Comparison of ENCODE assay signal across 2 cellular contexts in the genomic region with DNA sequence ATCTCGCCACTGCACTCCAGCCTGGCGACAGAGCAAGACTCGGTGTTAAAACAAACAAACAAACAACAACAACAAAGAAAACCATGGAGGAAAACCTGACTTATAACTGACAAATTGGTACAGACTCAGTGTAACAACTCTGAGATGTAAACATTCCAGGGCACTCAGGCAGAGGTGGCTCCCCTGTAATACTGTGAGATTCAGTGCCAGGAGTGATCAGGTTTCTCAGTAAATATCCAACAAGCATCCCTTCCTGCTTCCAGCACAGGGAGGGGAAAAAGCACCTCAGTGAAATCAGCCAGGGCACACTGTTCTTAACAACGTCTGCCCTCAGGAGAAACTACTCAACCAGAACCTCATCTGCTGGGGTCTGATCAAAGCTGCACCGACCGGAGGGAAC.
TF ChIP-seq lines count a peak whose summit lies in the region.

No MANE protein-coding gene starts in this region.

TF ChIP-seq in SK-N-SH treated with all-trans-retinoic acid at 6 μM for 48 hours, 23 proteins besides CTCF, POLR2A, EP300 and RAD21 (continued from another document):
- TF ChIP-seq, protein P1, sequence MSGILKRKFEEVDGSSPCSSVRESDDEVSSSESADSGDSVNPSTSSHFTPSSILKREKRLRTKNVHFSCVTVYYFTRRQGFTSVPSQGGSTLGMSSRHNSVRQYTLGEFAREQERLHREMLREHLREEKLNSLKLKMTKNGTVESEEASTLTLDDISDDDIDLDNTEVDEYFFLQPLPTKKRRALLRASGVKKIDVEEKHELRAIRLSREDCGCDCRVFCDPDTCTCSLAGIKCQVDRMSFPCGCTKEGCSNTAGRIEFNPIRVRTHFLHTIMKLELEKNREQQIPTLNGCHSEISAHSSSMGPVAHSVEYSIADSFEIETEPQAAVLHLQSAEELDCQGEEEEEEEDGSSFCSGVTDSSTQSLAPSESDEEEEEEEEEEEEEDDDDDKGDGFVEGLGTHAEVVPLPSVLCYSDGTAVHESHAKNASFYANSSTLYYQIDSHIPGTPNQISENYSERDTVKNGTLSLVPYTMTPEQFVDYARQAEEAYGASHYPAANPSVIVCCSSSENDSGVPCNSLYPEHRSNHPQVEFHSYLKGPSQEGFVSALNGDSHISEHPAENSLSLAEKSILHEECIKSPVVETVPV (CRISPR knock-in tag; IDR thresholded peaks at IDR 0.05): no peak
- TF ChIP-seq, protein P2, sequence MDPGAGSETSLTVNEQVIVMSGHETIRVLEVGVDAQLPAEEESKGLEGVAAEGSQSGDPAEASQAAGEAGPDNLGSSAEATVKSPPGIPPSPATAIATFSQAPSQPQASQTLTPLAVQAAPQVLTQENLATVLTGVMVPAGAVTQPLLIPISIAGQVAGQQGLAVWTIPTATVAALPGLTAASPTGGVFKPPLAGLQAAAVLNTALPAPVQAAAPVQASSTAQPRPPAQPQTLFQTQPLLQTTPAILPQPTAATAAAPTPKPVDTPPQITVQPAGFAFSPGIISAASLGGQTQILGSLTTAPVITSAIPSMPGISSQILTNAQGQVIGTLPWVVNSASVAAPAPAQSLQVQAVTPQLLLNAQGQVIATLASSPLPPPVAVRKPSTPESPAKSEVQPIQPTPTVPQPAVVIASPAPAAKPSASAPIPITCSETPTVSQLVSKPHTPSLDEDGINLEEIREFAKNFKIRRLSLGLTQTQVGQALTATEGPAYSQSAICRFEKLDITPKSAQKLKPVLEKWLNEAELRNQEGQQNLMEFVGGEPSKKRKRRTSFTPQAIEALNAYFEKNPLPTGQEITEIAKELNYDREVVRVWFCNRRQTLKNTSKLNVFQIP (CRISPR knock-in tag; IDR thresholded peaks at IDR 0.05; ENCODE audit: borderline replicate concordance, low read depth): no peak
- TF ChIP-seq, protein P3, sequence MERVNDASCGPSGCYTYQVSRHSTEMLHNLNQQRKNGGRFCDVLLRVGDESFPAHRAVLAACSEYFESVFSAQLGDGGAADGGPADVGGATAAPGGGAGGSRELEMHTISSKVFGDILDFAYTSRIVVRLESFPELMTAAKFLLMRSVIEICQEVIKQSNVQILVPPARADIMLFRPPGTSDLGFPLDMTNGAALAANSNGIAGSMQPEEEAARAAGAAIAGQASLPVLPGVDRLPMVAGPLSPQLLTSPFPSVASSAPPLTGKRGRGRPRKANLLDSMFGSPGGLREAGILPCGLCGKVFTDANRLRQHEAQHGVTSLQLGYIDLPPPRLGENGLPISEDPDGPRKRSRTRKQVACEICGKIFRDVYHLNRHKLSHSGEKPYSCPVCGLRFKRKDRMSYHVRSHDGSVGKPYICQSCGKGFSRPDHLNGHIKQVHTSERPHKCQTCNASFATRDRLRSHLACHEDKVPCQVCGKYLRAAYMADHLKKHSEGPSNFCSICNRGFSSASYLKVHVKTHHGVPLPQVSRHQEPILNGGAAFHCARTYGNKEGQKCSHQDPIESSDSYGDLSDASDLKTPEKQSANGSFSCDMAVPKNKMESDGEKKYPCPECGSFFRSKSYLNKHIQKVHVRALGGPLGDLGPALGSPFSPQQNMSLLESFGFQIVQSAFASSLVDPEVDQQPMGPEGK (CRISPR knock-in tag; IDR thresholded peaks at IDR 0.05; ENCODE audit: borderline replicate concordance): no peak

TF ChIP-seq in SK-N-SH, 30 proteins besides CTCF, POLR2A, EP300 and RAD21 (continued from another document):
- TF ChIP-seq RFX5 (IDR thresholded peaks at IDR 0.05; ENCODE audit: low read length) (no peak), FOSL2 (IDR thresholded peaks at IDR 0.05; ENCODE audit: borderline replicate concordance, low read depth) (no peak), TAF1 (IDR thresholded peaks at IDR 0.05; ENCODE audit: borderline replicate concordance, low read depth, low read length) (no peak), TEAD4 (IDR thresholded peaks at IDR 0.05; ENCODE audit: borderline replicate concordance, insufficient read depth) (no peak), FOXM1 (IDR thresholded peaks at IDR 0.05; ENCODE audit: low read depth) (no peak), CHD2 (IDR thresholded peaks at IDR 0.05; ENCODE audit: low read length, partially characterized antibody) (no peak)
- TF ChIP-seq, protein P4, sequence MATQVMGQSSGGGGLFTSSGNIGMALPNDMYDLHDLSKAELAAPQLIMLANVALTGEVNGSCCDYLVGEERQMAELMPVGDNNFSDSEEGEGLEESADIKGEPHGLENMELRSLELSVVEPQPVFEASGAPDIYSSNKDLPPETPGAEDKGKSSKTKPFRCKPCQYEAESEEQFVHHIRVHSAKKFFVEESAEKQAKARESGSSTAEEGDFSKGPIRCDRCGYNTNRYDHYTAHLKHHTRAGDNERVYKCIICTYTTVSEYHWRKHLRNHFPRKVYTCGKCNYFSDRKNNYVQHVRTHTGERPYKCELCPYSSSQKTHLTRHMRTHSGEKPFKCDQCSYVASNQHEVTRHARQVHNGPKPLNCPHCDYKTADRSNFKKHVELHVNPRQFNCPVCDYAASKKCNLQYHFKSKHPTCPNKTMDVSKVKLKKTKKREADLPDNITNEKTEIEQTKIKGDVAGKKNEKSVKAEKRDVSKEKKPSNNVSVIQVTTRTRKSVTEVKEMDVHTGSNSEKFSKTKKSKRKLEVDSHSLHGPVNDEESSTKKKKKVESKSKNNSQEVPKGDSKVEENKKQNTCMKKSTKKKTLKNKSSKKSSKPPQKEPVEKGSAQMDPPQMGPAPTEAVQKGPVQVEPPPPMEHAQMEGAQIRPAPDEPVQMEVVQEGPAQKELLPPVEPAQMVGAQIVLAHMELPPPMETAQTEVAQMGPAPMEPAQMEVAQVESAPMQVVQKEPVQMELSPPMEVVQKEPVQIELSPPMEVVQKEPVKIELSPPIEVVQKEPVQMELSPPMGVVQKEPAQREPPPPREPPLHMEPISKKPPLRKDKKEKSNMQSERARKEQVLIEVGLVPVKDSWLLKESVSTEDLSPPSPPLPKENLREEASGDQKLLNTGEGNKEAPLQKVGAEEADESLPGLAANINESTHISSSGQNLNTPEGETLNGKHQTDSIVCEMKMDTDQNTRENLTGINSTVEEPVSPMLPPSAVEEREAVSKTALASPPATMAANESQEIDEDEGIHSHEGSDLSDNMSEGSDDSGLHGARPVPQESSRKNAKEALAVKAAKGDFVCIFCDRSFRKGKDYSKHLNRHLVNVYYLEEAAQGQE (IDR thresholded peaks at IDR 0.05; ENCODE audit: low read depth, low read length): no peak
- TF ChIP-seq, protein P5, sequence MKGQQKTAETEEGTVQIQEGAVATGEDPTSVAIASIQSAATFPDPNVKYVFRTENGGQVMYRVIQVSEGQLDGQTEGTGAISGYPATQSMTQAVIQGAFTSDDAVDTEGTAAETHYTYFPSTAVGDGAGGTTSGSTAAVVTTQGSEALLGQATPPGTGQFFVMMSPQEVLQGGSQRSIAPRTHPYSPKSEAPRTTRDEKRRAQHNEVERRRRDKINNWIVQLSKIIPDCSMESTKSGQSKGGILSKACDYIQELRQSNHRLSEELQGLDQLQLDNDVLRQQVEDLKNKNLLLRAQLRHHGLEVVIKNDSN (IDR thresholded peaks at IDR 0.05; ENCODE audit: borderline replicate concordance, low read depth): no peak
- TF ChIP-seq, protein P6, sequence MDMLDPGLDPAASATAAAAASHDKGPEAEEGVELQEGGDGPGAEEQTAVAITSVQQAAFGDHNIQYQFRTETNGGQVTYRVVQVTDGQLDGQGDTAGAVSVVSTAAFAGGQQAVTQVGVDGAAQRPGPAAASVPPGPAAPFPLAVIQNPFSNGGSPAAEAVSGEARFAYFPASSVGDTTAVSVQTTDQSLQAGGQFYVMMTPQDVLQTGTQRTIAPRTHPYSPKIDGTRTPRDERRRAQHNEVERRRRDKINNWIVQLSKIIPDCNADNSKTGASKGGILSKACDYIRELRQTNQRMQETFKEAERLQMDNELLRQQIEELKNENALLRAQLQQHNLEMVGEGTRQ (IDR thresholded peaks at IDR 0.05; ENCODE audit: borderline replicate concordance, low read depth, low read length): no peak
